2 cellular contexts compared by ENCODE assay signal in genomic region chr3:142065344-142065743, GRCh38.
A peak's percentile ranks its signal among the peaks of the same experiment; 100 is the strongest.
TF ChIP-seq lines count a peak whose summit lies in the region.

No MANE protein-coding gene starts in this region.

TF ChIP-seq in GM23338, 12 proteins besides CTCF, POLR2A, EP300 and RAD21:
- TF ChIP-seq ETS1 (IDR thresholded peaks at IDR 0.05) (no peak), NANOG (IDR thresholded peaks at IDR 0.05; ENCODE audit: borderline replicate concordance) (no peak), ZNF462 (CRISPR knock-in tag; IDR thresholded peaks at IDR 0.05) (no peak), ZNF331 (CRISPR knock-in tag; IDR thresholded peaks at IDR 0.05; ENCODE audit: low read depth) (no peak), JUNB (IDR thresholded peaks at IDR 0.05; ENCODE audit: unreplicated experiment) (no peak), EZH2 (IDR thresholded peaks at IDR 0.05; ENCODE audit: low read depth, unreplicated experiment) (no peak), POLR2AphosphoS5 (IDR thresholded peaks at IDR 0.05; ENCODE audit: low read depth) (no peak), REST (IDR thresholded peaks at IDR 0.05; ENCODE audit: unreplicated experiment) (no peak), CREB1 (CRISPR knock-in tag; IDR thresholded peaks at IDR 0.05; ENCODE audit: low read depth) (no peak), STAT1 (IDR thresholded peaks at IDR 0.05; ENCODE audit: unreplicated experiment) (no peak), ZNF114 (CRISPR knock-in tag; IDR thresholded peaks at IDR 0.05) (no peak), EZH2phosphoT487 (IDR thresholded peaks at IDR 0.05; ENCODE audit: unreplicated experiment) (no peak)

TF ChIP-seq in H1, 55 proteins besides CTCF, POLR2A, EP300 and RAD21:
- TF ChIP-seq KDM4A (IDR thresholded peaks at IDR 0.05; ENCODE audit: low read depth, low read length, severe bottlenecking) = no peak
- TF ChIP-seq ASH2L (IDR thresholded peaks at IDR 0.05; ENCODE audit: low read length) = no peak
- no peak for TF ChIP-seq PHF8 (conservative IDR thresholded peaks at IDR 0.05; ENCODE audit: low read depth, low read length)
- TF ChIP-seq SAP30 (IDR thresholded peaks at IDR 0.05; ENCODE audit: insufficient read depth, insufficient replicate concordance, low read length) = no peak
- no peak for TF ChIP-seq SRF (IDR thresholded peaks at IDR 0.05; ENCODE audit: low read depth, low read length)
- peak; percentile 70 for TF ChIP-seq CEBPB (IDR thresholded peaks at IDR 0.05; ENCODE audit: low read depth, low read length)
- no peak for TF ChIP-seq CBX8 (IDR thresholded peaks at IDR 0.05; ENCODE audit: borderline replicate concordance, low read depth, low read length)
